In genomic region chr2:202377308-202377736, GRCh38 we compare ENCODE assay signal across 1 cellular context.
TF ChIP-seq lines count a peak whose summit lies in the region.

No MANE protein-coding gene starts in this region.

TF ChIP-seq in HepG2, 621 proteins besides CTCF, POLR2A, EP300 and RAD21 (continued from another document and continues in another):
- TF ChIP-seq ZNF530 (CRISPR knock-in tag; IDR thresholded peaks at IDR 0.05; ENCODE audit: low read depth) (no peak), NCOR1 (IDR thresholded peaks at IDR 0.05; ENCODE audit: borderline replicate concordance, low read length) (no peak), XBP1 (CRISPR knock-in tag; IDR thresholded peaks at IDR 0.05) (no peak), MIER2 (CRISPR knock-in tag; IDR thresholded peaks at IDR 0.05) (no peak), ZFYVE20 (CRISPR knock-in tag; IDR thresholded peaks at IDR 0.05; ENCODE audit: borderline replicate concordance, low read depth) (no peak), HDAC1 (CRISPR knock-in tag; IDR thresholded peaks at IDR 0.05) (no peak), MTA1 (CRISPR knock-in tag; IDR thresholded peaks at IDR 0.05; ENCODE audit: borderline replicate concordance) (peak; percentile 52; the same call in 1 of the 2 replicates), ZNF446 (CRISPR knock-in tag; IDR thresholded peaks at IDR 0.05) (0 out of 2 replicates have a peak, but pooled peaks have one; percentile 61), SNAPC4 (CRISPR knock-in tag; IDR thresholded peaks at IDR 0.05) (peak; percentile 76; the same call in 1 of the 2 replicates), AHDC1 (CRISPR knock-in tag; IDR thresholded peaks at IDR 0.05; ENCODE audit: borderline replicate concordance) (no peak), ZFP36L2 (CRISPR knock-in tag; IDR thresholded peaks at IDR 0.05) (no peak), ZNF790 (CRISPR knock-in tag; IDR thresholded peaks at IDR 0.05; ENCODE audit: borderline replicate concordance) (no peak), FOXJ3 (CRISPR knock-in tag; IDR thresholded peaks at IDR 0.05; ENCODE audit: borderline replicate concordance) (no peak), REL (CRISPR knock-in tag; conservative IDR thresholded peaks at IDR 0.05) (no peak), ZNF775 (CRISPR knock-in tag; IDR thresholded peaks at IDR 0.05; ENCODE audit: borderline replicate concordance) (no peak), CEBPG (CRISPR knock-in tag; IDR thresholded peaks at IDR 0.05) (no peak), CBFB (CRISPR knock-in tag; IDR thresholded peaks at IDR 0.05) (no peak), ZSCAN9 (CRISPR knock-in tag; IDR thresholded peaks at IDR 0.05; ENCODE audit: borderline replicate concordance) (no peak; the same call in 1 of the 2 replicates), ZNF292 (CRISPR knock-in tag; IDR thresholded peaks at IDR 0.05; ENCODE audit: borderline replicate concordance, low read depth) (peak; percentile 67; the same call in 1 of the 2 replicates), ZNF496 (CRISPR knock-in tag; IDR thresholded peaks at IDR 0.05; ENCODE audit: insufficient replicate concordance) (no peak), BCL6 (CRISPR knock-in tag; IDR thresholded peaks at IDR 0.05) (0 out of 2 replicates have a peak, but pooled peaks have one; percentile 7), MTF2 (CRISPR knock-in tag; IDR thresholded peaks at IDR 0.05; ENCODE audit: borderline replicate concordance) (no peak), ZNF510 (CRISPR knock-in tag; IDR thresholded peaks at IDR 0.05; ENCODE audit: low read depth) (no peak), MAF1 (CRISPR knock-in tag; IDR thresholded peaks at IDR 0.05; ENCODE audit: borderline replicate concordance) (no peak), NFIB (CRISPR knock-in tag; IDR thresholded peaks at IDR 0.05; ENCODE audit: borderline replicate concordance) (no peak), LRRFIP1 (CRISPR knock-in tag; conservative IDR thresholded peaks at IDR 0.05) (no peak), ADNP (CRISPR knock-in tag; IDR thresholded peaks at IDR 0.05) (no peak), ZNF407 (CRISPR knock-in tag; IDR thresholded peaks at IDR 0.05; ENCODE audit: not compliant biosample characterization) (no peak), ZMAT3 (CRISPR knock-in tag; conservative IDR thresholded peaks at IDR 0.05) (no peak)
- TF ChIP-seq, protein P1, sequence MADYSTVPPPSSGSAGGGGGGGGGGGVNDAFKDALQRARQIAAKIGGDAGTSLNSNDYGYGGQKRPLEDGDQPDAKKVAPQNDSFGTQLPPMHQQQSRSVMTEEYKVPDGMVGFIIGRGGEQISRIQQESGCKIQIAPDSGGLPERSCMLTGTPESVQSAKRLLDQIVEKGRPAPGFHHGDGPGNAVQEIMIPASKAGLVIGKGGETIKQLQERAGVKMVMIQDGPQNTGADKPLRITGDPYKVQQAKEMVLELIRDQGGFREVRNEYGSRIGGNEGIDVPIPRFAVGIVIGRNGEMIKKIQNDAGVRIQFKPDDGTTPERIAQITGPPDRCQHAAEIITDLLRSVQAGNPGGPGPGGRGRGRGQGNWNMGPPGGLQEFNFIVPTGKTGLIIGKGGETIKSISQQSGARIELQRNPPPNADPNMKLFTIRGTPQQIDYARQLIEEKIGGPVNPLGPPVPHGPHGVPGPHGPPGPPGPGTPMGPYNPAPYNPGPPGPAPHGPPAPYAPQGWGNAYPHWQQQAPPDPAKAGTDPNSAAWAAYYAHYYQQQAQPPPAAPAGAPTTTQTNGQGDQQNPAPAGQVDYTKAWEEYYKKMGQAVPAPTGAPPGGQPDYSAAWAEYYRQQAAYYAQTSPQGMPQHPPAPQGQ (CRISPR knock-in tag; IDR thresholded peaks at IDR 0.05; ENCODE audit: borderline replicate concordance) = no peak
- TF ChIP-seq, protein P2, sequence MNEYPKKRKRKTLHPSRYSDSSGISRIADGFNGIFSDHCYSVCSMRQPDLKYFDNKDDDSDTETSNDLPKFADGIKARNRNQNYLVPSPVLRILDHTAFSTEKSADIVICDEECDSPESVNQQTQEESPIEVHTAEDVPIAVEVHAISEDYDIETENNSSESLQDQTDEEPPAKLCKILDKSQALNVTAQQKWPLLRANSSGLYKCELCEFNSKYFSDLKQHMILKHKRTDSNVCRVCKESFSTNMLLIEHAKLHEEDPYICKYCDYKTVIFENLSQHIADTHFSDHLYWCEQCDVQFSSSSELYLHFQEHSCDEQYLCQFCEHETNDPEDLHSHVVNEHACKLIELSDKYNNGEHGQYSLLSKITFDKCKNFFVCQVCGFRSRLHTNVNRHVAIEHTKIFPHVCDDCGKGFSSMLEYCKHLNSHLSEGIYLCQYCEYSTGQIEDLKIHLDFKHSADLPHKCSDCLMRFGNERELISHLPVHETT (CRISPR knock-in tag; conservative IDR thresholded peaks at IDR 0.05) = no peak
